In the genomic region with DNA sequence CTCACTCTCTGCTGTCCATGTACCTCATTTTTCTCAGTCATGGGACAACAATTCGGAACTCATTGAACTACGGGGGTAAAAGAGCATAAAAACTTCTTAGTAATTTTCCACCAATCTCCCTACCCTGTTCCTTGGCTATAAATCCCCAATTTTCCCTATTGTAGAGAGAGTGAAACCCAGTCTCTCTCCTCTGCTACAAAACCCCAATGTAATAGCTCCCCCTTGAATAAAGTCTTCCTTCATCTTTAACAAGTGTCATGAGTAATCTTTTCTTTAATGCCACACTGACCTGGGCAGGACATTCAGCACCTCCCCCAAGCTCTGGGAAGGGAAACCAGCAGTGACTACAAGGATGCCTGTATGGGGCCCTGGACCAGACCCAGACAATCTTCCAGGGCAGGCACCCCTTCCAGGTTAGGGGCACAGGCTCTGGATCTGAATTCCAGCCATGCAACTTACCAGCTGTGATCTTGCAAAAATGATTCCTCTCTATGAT, we compare ENCODE assay signal across 1 cellular context.
TF ChIP-seq lines count a peak whose summit lies in the region.

No MANE protein-coding gene starts in this region.

TF ChIP-seq in liver, 16 proteins besides CTCF, POLR2A, EP300 and RAD21 (continued from another document):
- TF ChIP-seq, protein P1, sequence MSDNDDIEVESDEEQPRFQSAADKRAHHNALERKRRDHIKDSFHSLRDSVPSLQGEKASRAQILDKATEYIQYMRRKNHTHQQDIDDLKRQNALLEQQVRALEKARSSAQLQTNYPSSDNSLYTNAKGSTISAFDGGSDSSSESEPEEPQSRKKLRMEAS (IDR thresholded peaks at IDR 0.05): no peak
- TF ChIP-seq, protein P2, sequence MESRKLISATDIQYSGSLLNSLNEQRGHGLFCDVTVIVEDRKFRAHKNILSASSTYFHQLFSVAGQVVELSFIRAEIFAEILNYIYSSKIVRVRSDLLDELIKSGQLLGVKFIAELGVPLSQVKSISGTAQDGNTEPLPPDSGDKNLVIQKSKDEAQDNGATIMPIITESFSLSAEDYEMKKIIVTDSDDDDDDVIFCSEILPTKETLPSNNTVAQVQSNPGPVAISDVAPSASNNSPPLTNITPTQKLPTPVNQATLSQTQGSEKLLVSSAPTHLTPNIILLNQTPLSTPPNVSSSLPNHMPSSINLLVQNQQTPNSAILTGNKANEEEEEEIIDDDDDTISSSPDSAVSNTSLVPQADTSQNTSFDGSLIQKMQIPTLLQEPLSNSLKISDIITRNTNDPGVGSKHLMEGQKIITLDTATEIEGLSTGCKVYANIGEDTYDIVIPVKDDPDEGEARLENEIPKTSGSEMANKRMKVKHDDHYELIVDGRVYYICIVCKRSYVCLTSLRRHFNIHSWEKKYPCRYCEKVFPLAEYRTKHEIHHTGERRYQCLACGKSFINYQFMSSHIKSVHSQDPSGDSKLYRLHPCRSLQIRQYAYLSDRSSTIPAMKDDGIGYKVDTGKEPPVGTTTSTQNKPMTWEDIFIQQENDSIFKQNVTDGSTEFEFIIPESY (IDR thresholded peaks at IDR 0.05): no peak
- TF ChIP-seq NR2F2 (IDR thresholded peaks at IDR 0.05) (no peak), EGR1 (IDR thresholded peaks at IDR 0.05; ENCODE audit: low read depth in 2 of 2) (no peak), SP1 (IDR thresholded peaks at IDR 0.05) (no peak), GABPA (IDR thresholded peaks at IDR 0.05 in 1 of 2, conservative IDR thresholded peaks at IDR 0.05 in 1 of 2) (no peak)
TF ChIP-seq in liver: peak in this region for 0.
